ENCODE assay signal across 15 cellular contexts in the genomic region with DNA sequence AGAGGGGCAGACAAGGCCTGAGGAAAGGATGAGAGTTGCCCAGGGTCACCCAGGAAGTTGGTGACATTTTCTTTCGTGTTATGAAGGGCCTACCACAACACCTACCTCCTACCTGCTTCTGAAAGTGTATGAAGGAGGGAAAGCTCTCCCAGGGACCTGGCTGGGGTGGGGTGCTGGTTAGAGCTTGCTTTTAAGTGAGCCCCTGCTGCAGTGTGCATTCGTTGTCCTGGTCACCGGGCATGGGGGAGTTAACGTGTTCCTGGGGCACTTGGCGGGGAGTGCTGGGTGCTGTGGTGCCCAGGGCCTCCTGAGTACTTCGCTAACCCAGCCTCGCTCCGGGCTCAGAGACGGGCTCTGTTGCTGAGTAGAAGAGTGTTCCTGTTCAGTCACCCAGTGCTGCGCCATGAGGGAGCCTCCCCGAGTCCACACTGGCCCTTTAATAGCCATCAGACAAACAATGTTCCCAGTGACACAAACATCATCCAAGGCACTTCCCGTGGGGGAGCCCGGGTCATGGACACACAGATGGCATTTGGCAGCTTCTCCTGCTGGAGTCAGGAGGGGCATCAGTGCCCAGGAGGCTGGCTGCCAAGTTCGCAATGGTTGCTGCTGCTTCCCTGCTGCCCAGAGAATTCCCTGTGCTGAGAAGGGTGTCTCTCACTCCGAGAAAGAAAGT.
DNase-seq lines count a peak whose midpoint lies in the region; ATAC-seq and TF ChIP-seq lines count a peak whose summit lies in the region.
"Had no signal": no experiment of that assay in that cellular context is flagged by ENCODE, and none has a peak within 500 bp of the region (broad histone marks: within the 10 kb centered on the region; RNA-seq: fewer than 3 reads in every experiment).

No MANE protein-coding gene starts in this region.

- no peaks in the 10 kb centered on the region for H3K27me3 ChIP-seq in spleen (replicated peaks in 1 of 7)
- H3K27me3 ChIP-seq: colonic mucosa, vagina had no signal

- peaks cover 31 to 56% (median 44%) of the 10 kb centered on the region in 6 donors for H3K4me1 ChIP-seq in spleen
- H3K4me1 ChIP-seq: colonic mucosa had no signal

- no peak overlapping the region for H3K4me3 Mint-ChIP-seq in activated T-helper 1 cell treated with anti-CD3 and anti-CD28 coated beads, Interleukin-12 subunit alpha, Interleukin-12 subunit beta, Interleukin-2, Interleukin-4 antibody, amounts not matched to agents 30 ng/mL and 10 ng/mL and 1 ng/mL, durations not matched to agents 14 hours and 24 hours and 36 hours
- H3K4me3 Mint-ChIP-seq: nephron had no signal

- peaks cover 4% of the 10 kb centered on the region for H3K27me3 Mint-ChIP-seq in activated T-helper 1 cell treated with anti-CD3 and anti-CD28 coated beads, Interleukin-12 subunit alpha, Interleukin-12 subunit beta, Interleukin-2, Interleukin-4 antibody, amounts not matched to agents 30 ng/mL and 10 ng/mL and 1 ng/mL, durations not matched to agents 14 hours and 24 hours and 36 hours (ENCODE audit: insufficient read depth)

- H3K27ac Mint-ChIP-seq in activated T-helper 1 cell treated with anti-CD3 and anti-CD28 coated beads, Interleukin-12 subunit alpha, Interleukin-12 subunit beta, Interleukin-2, Interleukin-4 antibody, amounts not matched to agents 30 ng/mL and 10 ng/mL and 1 ng/mL, durations not matched to agents 14 hours and 24 hours and 36 hours = no peak overlapping the region

- 37 to 46% (median 41%) methylated on average over 11 to 15 of the region's 15 CpGs for WGBS in spleen, 5 donors

- H3K4me3 ChIP-seq in spleen = peak overlapping the region in 4 of 8 donors; percentile 12 to 56 (median 16)
- H3K4me3 ChIP-seq: colonic mucosa, GM23248, vagina had no signal

- no peaks in the 10 kb centered on the region for H3K9me3 ChIP-seq in spleen
- H3K9me3 ChIP-seq: colonic mucosa, vagina had no signal

- H3K27ac ChIP-seq in angular gyrus (ENCODE audit: low read depth, low read length) = peak overlapping the region; percentile 37
- peak overlapping the region in 6 of 8 donors; percentile 22 to 69 (median 50) for H3K27ac ChIP-seq in spleen
- H3K27ac ChIP-seq: colonic mucosa, GM23248, vagina had no signal

- ATAC-seq in left colon = peak; percentile 32

- H3K9me3 Mint-ChIP-seq in activated T-helper 1 cell treated with anti-CD3 and anti-CD28 coated beads, Interleukin-12 subunit alpha, Interleukin-12 subunit beta, Interleukin-2, Interleukin-4 antibody, amounts not matched to agents 30 ng/mL and 10 ng/mL and 1 ng/mL, durations not matched to agents 14 hours and 24 hours and 36 hours = no peaks in the 10 kb centered on the region
- H3K9me3 Mint-ChIP-seq: nephron had no signal

- H3K4me1 Mint-ChIP-seq in activated T-helper 1 cell treated with anti-CD3 and anti-CD28 coated beads, Interleukin-12 subunit alpha, Interleukin-12 subunit beta, Interleukin-2, Interleukin-4 antibody, amounts not matched to agents 30 ng/mL and 10 ng/mL and 1 ng/mL, durations not matched to agents 14 hours and 24 hours and 36 hours (ENCODE audit: low read depth) = no peaks in the 10 kb centered on the region

- no peak for TF ChIP-seq POLR2A in spleen (IDR thresholded peaks at IDR 0.05)

- H3K36me3 Mint-ChIP-seq in activated T-helper 1 cell treated with anti-CD3 and anti-CD28 coated beads, Interleukin-12 subunit alpha, Interleukin-12 subunit beta, Interleukin-2, Interleukin-4 antibody, amounts not matched to agents 30 ng/mL and 10 ng/mL and 1 ng/mL, durations not matched to agents 14 hours and 24 hours and 36 hours (ENCODE audit: low read depth) = no peaks in the 10 kb centered on the region

- DNase-seq in NCI-H1092 treated with DMSO at 0.1 percent for 48 hours (lab: John Stamatoyannopoulos, UW) (peak; percentile 85), left colon (peak in 1 of 2 donors; percentile 21), spleen (peak; percentile 86), DMS53 treated with DMSO at 0.1 percent for 48 hours (lab: John Stamatoyannopoulos, UW; ENCODE audit: unreplicated experiment) (no peak), HK-2 (ENCODE audit: unreplicated experiment) (no peak), NCI-H128 (lab: John Stamatoyannopoulos, UW; ENCODE audit: unreplicated experiment) (no peak)
- DNase-seq in activated T-helper 1 cell treated with anti-CD3 and anti-CD28 coated beads, Interleukin-12 subunit alpha, Interleukin-12 subunit beta, Interleukin-2, Interleukin-4 antibody, amounts not matched to agents 30 ng/mL and 10 ng/mL and 1 ng/mL, durations not matched to agents 14 hours and 24 hours and 36 hours (ENCODE audit: low spot score) = no peak
- DNase-seq: activated CD8-positive, alpha-beta memory T cell treated with anti-CD3 and anti-CD28 coated beads, Interleukin-2, amount 50 U/mL, for 4 hours; colonic mucosa; DND-41; GM23248; NCI-H82 had no signal

- H3K36me3 ChIP-seq in spleen = peaks cover 0 to 24% (median 0%) of the 10 kb centered on the region in 6 donors
- H3K36me3 ChIP-seq: colonic mucosa, vagina had no signal

- intact Hi-C loops in left colon (cut with DNase I, micrococcal nuclease) = no loop called here
- intact Hi-C loops in spleen (cut with DNase I; ENCODE audit: low total_unique reads) = loop anchor here (10.0 kb wide), 1 partner anchor 108 kb away; no protein-coding TSS in a partner anchor
- intact Hi-C loops in activated T-helper 1 cell treated with anti-CD3 and anti-CD28 coated beads, Interleukin-12 subunit alpha, Interleukin-12 subunit beta, Interleukin-2, Interleukin-4 antibody, amounts not matched to agents 30 ng/mL and 10 ng/mL and 1 ng/mL, durations not matched to agents 14 hours and 24 hours and 36 hours (cut with micrococcal nuclease) = no loop called here

- no peak for TF ChIP-seq CTCF in spleen (IDR thresholded peaks at IDR 0.05 in 8 of 11, conservative IDR thresholded peaks at IDR 0.05 in 3 of 11)

Comparison
In these comparisons a context has a peak if more than half of its experiments do, and no peak if none do; other contexts are left out.
1. DNase-seq: peak in NCI-H1092 treated with DMSO at 0.1 percent for 48 hours (single experiment) and spleen (single experiment); none in activated T-helper 1 cell treated with anti-CD3 and anti-CD28 coated beads, Interleukin-12 subunit alpha, Interleukin-12 subunit beta, Interleukin-2, Interleukin-4 antibody, amounts not matched to agents 30 ng/mL and 10 ng/mL and 1 ng/mL, durations not matched to agents 14 hours and 24 hours and 36 hours (single experiment), DMS53 treated with DMSO at 0.1 percent for 48 hours (single experiment), HK-2 (single experiment) and NCI-H128 (single experiment).